Comparison of ENCODE assay signal across 8 cellular contexts in the genomic region with DNA sequence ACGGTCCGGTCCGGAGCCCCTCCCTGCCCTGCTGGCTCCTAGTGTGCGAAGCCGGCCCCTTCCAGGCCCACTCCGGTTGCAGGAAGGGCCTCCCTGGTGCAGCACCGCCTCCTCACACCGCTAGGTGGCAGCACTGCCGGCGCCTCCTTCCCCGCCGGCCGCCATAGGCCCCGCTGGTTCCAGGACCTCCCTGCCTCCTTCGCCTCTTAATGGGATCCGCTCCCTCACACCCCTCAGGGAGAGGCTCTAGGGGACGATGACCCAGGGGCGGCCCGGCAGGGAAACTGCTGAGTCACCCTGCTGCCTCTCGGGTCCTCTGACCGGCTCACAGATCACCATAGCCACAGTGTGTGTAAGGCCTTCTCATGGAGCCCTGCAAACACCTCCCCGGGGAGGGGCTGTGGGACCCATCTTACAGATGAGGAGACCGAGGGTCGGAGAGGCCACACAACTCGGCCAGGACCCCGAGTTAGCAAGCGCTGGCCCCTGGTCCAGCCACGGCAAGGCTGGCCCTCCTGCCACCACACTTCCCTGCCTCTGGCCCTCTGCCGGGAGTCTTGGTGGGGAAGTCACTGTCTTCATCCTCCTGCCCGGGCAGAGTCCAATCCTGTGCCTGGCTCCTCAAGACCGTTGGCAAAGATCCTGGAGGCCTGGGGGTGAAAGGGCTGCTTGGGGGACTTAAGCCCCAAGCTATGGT. TPM values are rescaled to one million over a fixed set of nuclear protein-coding genes. Genes with fewer than 3 reads are reported as not detected.
DNase-seq lines count a peak whose midpoint lies in the region; ATAC-seq and TF ChIP-seq lines count a peak whose summit lies in the region.

No MANE protein-coding gene starts in this region.

- no peaks in the 10 kb centered on the region for H3K36me3 ChIP-seq in SU-DHL-6 (ENCODE audit: low read length)

- H3K9me3 ChIP-seq in SU-DHL-6 (ENCODE audit: insufficient read depth, low read length), result no peaks in the 10 kb centered on the region

- H2AFZ ChIP-seq in SU-DHL-6 (ENCODE audit: low read depth, low read length, severe bottlenecking), result no peak overlapping the region

- no peaks in the 10 kb centered on the region for H3K9me3 Mint-ChIP-seq in activated naive CD8-positive, alpha-beta T cell treated with anti-CD3 and anti-CD28 coated beads, Interleukin-2, amount 50 U/mL, for 24 hours

- no peaks in the 10 kb centered on the region for H3K79me2 ChIP-seq in SU-DHL-6 (ENCODE audit: insufficient read depth, low read length)

- no peaks in the 10 kb centered on the region for H3K9me2 ChIP-seq in SU-DHL-6 (replicated peaks; ENCODE audit: insufficient read depth, low read length)

- H3K27me3 ChIP-seq in SU-DHL-6 (ENCODE audit: low read length), result no peaks in the 10 kb centered on the region

- TF ChIP-seq CTCF in SU-DHL-6 (IDR thresholded peaks at IDR 0.05; ENCODE audit: insufficient read depth, low read length, poor library complexity, severe bottlenecking), result peak; percentile 41

- H3K27me3 Mint-ChIP-seq in activated naive CD8-positive, alpha-beta T cell treated with anti-CD3 and anti-CD28 coated beads, Interleukin-2, amount 50 U/mL, for 24 hours, result peaks cover 37% of the 10 kb centered on the region

- H3K9ac ChIP-seq in SU-DHL-6 (ENCODE audit: low read length), result no peak overlapping the region

- in situ Hi-C loops in Caki2 (cut with HindIII; ENCODE audit: low pct_unique_long_range_greater_than_20kb, low sequenced_read_pairs), result no loop called here

- H3K36me3 Mint-ChIP-seq in activated naive CD8-positive, alpha-beta T cell treated with anti-CD3 and anti-CD28 coated beads, Interleukin-2, amount 50 U/mL, for 24 hours (ENCODE audit: low read depth), result no peaks in the 10 kb centered on the region

- H3K4me2 ChIP-seq in SU-DHL-6 (ENCODE audit: low read depth, low read length, poor library complexity, severe bottlenecking), result no peak overlapping the region

- ATAC-seq in HG02798 (IDR thresholded peaks at IDR 0.05; ENCODE audit: poor library complexity, unreplicated experiment) (peak; percentile 61), HG03469 (IDR thresholded peaks at IDR 0.05; ENCODE audit: unreplicated experiment) (no peak)
- ATAC-seq in activated naive CD8-positive, alpha-beta T cell treated with anti-CD3 and anti-CD28 coated beads, Interleukin-2, amount 50 U/mL, for 24 hours, result peak; percentile 64

- H3K27ac ChIP-seq in SU-DHL-6 (ENCODE audit: low read depth, low read length), result no peak overlapping the region

- no peak overlapping the region for H3K4me3 ChIP-seq in SU-DHL-6 (ENCODE audit: insufficient read depth, low read length, poor library complexity, severe bottlenecking)

- H3K27ac Mint-ChIP-seq in activated naive CD8-positive, alpha-beta T cell treated with anti-CD3 and anti-CD28 coated beads, Interleukin-2, amount 50 U/mL, for 24 hours, result no peak overlapping the region

- H4K20me1 ChIP-seq in SU-DHL-6 (ENCODE audit: low read depth, low read length), result no peaks in the 10 kb centered on the region

- H3F3A ChIP-seq in SU-DHL-6 (ENCODE audit: insufficient read depth), result no peaks in the 10 kb centered on the region

- no peak overlapping the region for H3K4me3 Mint-ChIP-seq in activated naive CD8-positive, alpha-beta T cell treated with anti-CD3 and anti-CD28 coated beads, Interleukin-2, amount 50 U/mL, for 24 hours

- no peaks in the 10 kb centered on the region for H3K4me1 Mint-ChIP-seq in activated naive CD8-positive, alpha-beta T cell treated with anti-CD3 and anti-CD28 coated beads, Interleukin-2, amount 50 U/mL, for 24 hours

- peak; percentile 69 for DNase-seq in Caki2 (ENCODE audit: low read depth)
- DNase-seq in activated naive CD8-positive, alpha-beta T cell treated with anti-CD3 and anti-CD28 coated beads, Interleukin-2, amount 50 U/mL, for 24 hours, result peak; percentile 77
- peak; percentile 85 for DNase-seq in hepatic stellate cell (ENCODE audit: low spot score)
- peak; percentile 22 to 56 for DNase-seq in stimulated activated CD4-positive, alpha-beta T cell treated with anti-CD3 and anti-CD28 coated beads, Interleukin-12 subunit alpha, Interleukin-12 subunit beta, amount 100 ng/mL, for 24 hours (ENCODE audit: low read depth in 2 of 2)
- no peak for DNase-seq in NCI-H526 treated with DMSO at 0.1 percent for 48 hours (lab: John Stamatoyannopoulos, UW)

RNA-seq across cellular contexts. Expression of a gene that starts 1.6 kb away (rescaled TPM):
- total RNA-seq in Caki2 (2014; rRNA removed; shearing (Covaris generic); ENCODE audit: low replicate concordance), result 6.5 and 19.3 TPM in 2 replicates
